In genomic region chr16:228917-229730, GRCh38 we compare ENCODE assay signal across 8 cellular contexts. TPM values are rescaled to one million over a fixed set of nuclear protein-coding genes. Genes with fewer than 3 reads are reported as not detected.
DNase-seq lines count a peak whose midpoint lies in the region; ATAC-seq, FAIRE-seq and TF ChIP-seq lines count a peak whose summit lies in the region.

A gene with protein sequence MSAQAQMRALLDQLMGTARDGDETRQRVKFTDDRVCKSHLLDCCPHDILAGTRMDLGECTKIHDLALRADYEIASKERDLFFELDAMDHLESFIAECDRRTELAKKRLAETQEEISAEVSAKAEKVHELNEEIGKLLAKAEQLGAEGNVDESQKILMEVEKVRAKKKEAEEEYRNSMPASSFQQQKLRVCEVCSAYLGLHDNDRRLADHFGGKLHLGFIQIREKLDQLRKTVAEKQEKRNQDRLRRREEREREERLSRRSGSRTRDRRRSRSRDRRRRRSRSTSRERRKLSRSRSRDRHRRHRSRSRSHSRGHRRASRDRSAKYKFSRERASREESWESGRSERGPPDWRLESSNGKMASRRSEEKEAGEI (minus strand): TSS chr16:229449. CDS start chr16:229339, 110 bp downstream.

- peaks cover 40 to 51% (median 48%) of the 10 kb centered on the region in 11 experiments for H4K20me1 ChIP-seq in BLaER1 treated with 17β-estradiol and CSF1 and Interleukin-3, amounts not matched to agents 10 nM and 100 nM
- H4K20me1 ChIP-seq in HepG2 (ENCODE audit: insufficient read depth, low read length): peaks cover 27% of the 10 kb centered on the region

- H3K9ac ChIP-seq in BLaER1 treated with 17β-estradiol and CSF1 and Interleukin-3, amounts not matched to agents 10 nM and 100 nM: peak within 1 kb of the TSS; percentile 91 to 98 (median 95)
- peak within 1 kb of the TSS; percentile 97 for H3K9ac ChIP-seq in HepG2 (ENCODE audit: insufficient read depth, low read depth, low read length)

- FAIRE-seq in HepG2 (lab: Jason Lieb, UNC): peak; percentile 56

- TF ChIP-seq POLR2A in HepG2 (IDR thresholded peaks at IDR 0.05; ENCODE audit: insufficient read depth in 1 of 2, low read depth in 2 of 2, low read length in 2 of 2): peak; percentile 85 to 97

- POLR2A ChIA-PET in HepG2 (lab: Yijun Ruan, JAX): interaction anchor here (0.7 to 1.7 kb wide), 4 partner anchors 10 to 124 kb away, joined by 4 to 11 read pairs (median 8); partner anchors contain the start of gene AXIN1

- ATAC-seq in GM19351 (IDR thresholded peaks at IDR 0.05; ENCODE audit: unreplicated experiment) (peak; percentile 89), HG03521 (IDR thresholded peaks at IDR 0.05; ENCODE audit: unreplicated experiment) (peak; percentile 87), HepG2 (peak; percentile 96)

- TSS peak; percentile 99 for BruUV-seq in HepG2 (replicated peaks; lab: Mats Ljungman, UMichigan)

- H3K9me3 ChIP-seq in BLaER1 treated with 17β-estradiol and CSF1 and Interleukin-3, amounts not matched to agents 10 nM and 100 nM (replicated peaks in 1 of 11): no peaks in the 10 kb centered on the region
- no peaks in the 10 kb centered on the region for H3K9me3 ChIP-seq in HepG2 (ENCODE audit: low read length)

- peak within 1 kb of the TSS; percentile 73 to 95 (median 85) for H3K4me3 ChIP-seq in BLaER1 treated with 17β-estradiol and CSF1 and Interleukin-3, amounts not matched to agents 10 nM and 100 nM
- H3K4me3 ChIP-seq in HepG2 (replicated peaks in 1 of 3; ENCODE audit: insufficient read depth in 1 of 3, low read depth in 2 of 3, low read length in 3 of 3): peak within 1 kb of the TSS; percentile 91 to 99 (median 96)

- peak within 1 kb of the TSS; percentile 90 to 98 (median 95) for H3K27ac ChIP-seq in BLaER1 treated with 17β-estradiol and CSF1 and Interleukin-3, amounts not matched to agents 10 nM and 100 nM
- peak within 1 kb of the TSS; percentile 94 for H3K27ac ChIP-seq in HepG2 (ENCODE audit: extremely low read length, insufficient read depth, low read length)

- H3K36me3 ChIP-seq in BLaER1 treated with 17β-estradiol and CSF1 and Interleukin-3, amounts not matched to agents 10 nM and 100 nM: peaks cover 34 to 46% (median 42%) of the 10 kb centered on the region in 11 experiments
- peaks cover 15 to 28% of the 10 kb centered on the region in 2 experiments for H3K36me3 ChIP-seq in HepG2 (replicated peaks in 1 of 2; ENCODE audit: control insufficient read depth in 1 of 2, insufficient read depth in 2 of 2, low read length in 2 of 2)

- peak within 1 kb of the TSS; percentile 78 to 95 (median 87) for H3K4me2 ChIP-seq in BLaER1 treated with 17β-estradiol and CSF1 and Interleukin-3, amounts not matched to agents 10 nM and 100 nM
- peak within 1 kb of the TSS; percentile 97 for H3K4me2 ChIP-seq in HepG2 (ENCODE audit: low read depth, low read length)

- no peaks in the 10 kb centered on the region for H3K27me3 ChIP-seq in BLaER1 treated with 17β-estradiol and CSF1 and Interleukin-3, amounts not matched to agents 10 nM and 100 nM
- H3K27me3 ChIP-seq in HepG2 (ENCODE audit: control insufficient read depth in 1 of 2, insufficient read depth in 2 of 2, low read length in 2 of 2): no peaks in the 10 kb centered on the region; a peak in 1 of 5 replicates

- CTCF ChIA-PET in HepG2 (lab: Yijun Ruan, JAX; ENCODE audit: low intra/inter-chr PET ratio, low total read pairs): no interaction called here

- DNase-seq in NCI-H748 (lab: John Stamatoyannopoulos, UW; ENCODE audit: unreplicated experiment) (peak; percentile 90), dermis blood vessel endothelial cell (peak; percentile 93), HepG2 (ENCODE audit: low spot score) (peak; percentile 79)
- DNase-seq in activated CD4-positive, alpha-beta T cell treated with anti-CD3 and anti-CD28 coated beads, Interleukin-2, amount 50 U/mL, for 48 hours: peak; percentile 87 to 89
- peak; percentile 86 for DNase-seq in stimulated activated CD4-positive, alpha-beta T cell treated with anti-CD3 and anti-CD28 coated beads, Interleukin-4, amount 100 ng/mL, for 1 hour

- TF ChIP-seq CTCF in HepG2 (CRISPR knock-in tag; IDR thresholded peaks at IDR 0.05): no peak

- intact Hi-C loops in HepG2 (cut with micrococcal nuclease; ENCODE audit: unreplicated experiment): loop anchor here (5.0 kb wide), 1 partner anchor 133 kb away; no protein-coding TSS in a partner anchor

- peak in 1 of 2 experiments; percentile 30; a peak in 1 of 4 replicates for TF ChIP-seq EP300 in HepG2 (IDR thresholded peaks at IDR 0.05; ENCODE audit: low read depth in 2 of 2, low read length in 2 of 2)
- peak; percentile 79 for TF ChIP-seq EP300 in HepG2 (CRISPR knock-in tag; IDR thresholded peaks at IDR 0.05; ENCODE audit: borderline replicate concordance)

- peak within 1 kb of the TSS; percentile 95 for H2AFZ ChIP-seq in HepG2 (ENCODE audit: low read length)

- in situ Hi-C loops in HepG2 (cut with HindIII; ENCODE audit: extremely low pct_ligation_motif_present, low pct_unique_long_range_greater_than_20kb): no loop called here

- H3K4me1 ChIP-seq in BLaER1 treated with 17β-estradiol and CSF1 and Interleukin-3, amounts not matched to agents 10 nM and 100 nM: peaks cover 26 to 36% (median 29%) of the 10 kb centered on the region in 10 experiments
- H3K4me1 ChIP-seq in HepG2 (ENCODE audit: insufficient read depth, low read length): peaks cover 32% of the 10 kb centered on the region

- peak; percentile 61 for TF ChIP-seq RAD21 in HepG2 (CRISPR knock-in tag; IDR thresholded peaks at IDR 0.05)

- 1% methylated on average over 58 of the region's 84 CpGs for WGBS in HepG2 (ENCODE audit: low lambda C conversion rate)

- peaks cover 36% of the 10 kb centered on the region for H3K79me2 ChIP-seq in HepG2 (ENCODE audit: insufficient read depth, low read length)

TF ChIP-seq in HepG2, 621 proteins besides CTCF, POLR2A, EP300 and RAD21 (continues in another document):
- TF ChIP-seq HES4 (CRISPR knock-in tag; IDR thresholded peaks at IDR 0.05; ENCODE audit: borderline replicate concordance) (peak; percentile 97), ZNF572 (CRISPR knock-in tag; IDR thresholded peaks at IDR 0.05) (peak; percentile 87), ZFP36 (IDR thresholded peaks at IDR 0.05; ENCODE audit: borderline replicate concordance, low read depth, low read length, partially characterized antibody) (no peak), HHEX (CRISPR knock-in tag; IDR thresholded peaks at IDR 0.05) (no peak), ZNF841 (CRISPR knock-in tag; IDR thresholded peaks at IDR 0.05; ENCODE audit: borderline replicate concordance) (peak; percentile 75; the same call in 1 of the 2 replicates), KMT2A (CRISPR knock-in tag; IDR thresholded peaks at IDR 0.05) (peak; percentile 94), THAP8 (CRISPR knock-in tag; IDR thresholded peaks at IDR 0.05; ENCODE audit: borderline replicate concordance) (peak; percentile 87), ZNF512 (CRISPR knock-in tag; IDR thresholded peaks at IDR 0.05) (no peak), ZFP37 (CRISPR knock-in tag; IDR thresholded peaks at IDR 0.05; ENCODE audit: borderline replicate concordance) (peak; percentile 92), YEATS4 (CRISPR knock-in tag; IDR thresholded peaks at IDR 0.05; ENCODE audit: borderline replicate concordance) (peak; percentile 99), SMAD3 (CRISPR knock-in tag; IDR thresholded peaks at IDR 0.05) (peak; percentile 94), RFXANK (CRISPR knock-in tag; IDR thresholded peaks at IDR 0.05) (peak; percentile 85; the same call in 1 of the 2 replicates), ZC3H13 (CRISPR knock-in tag; IDR thresholded peaks at IDR 0.05) (peak; percentile 97)

RNA-seq across cellular contexts. Expression of the gene that starts here (rescaled TPM):
- total RNA-seq in dermis blood vessel endothelial cell: 30.9 and 55.5 TPM in 2 replicates
- 37.3 and 56.9 TPM in 2 replicates for total RNA-seq in HepG2 (2016; rRNA removed; fragmentation: Illumina TruSeq; extraction: Trizol)
- total RNA-seq in HepG2 (2016; cell fraction: cytosol; rRNA removed; fragmentation: Illumina TruSeq; extraction: Trizol; ENCODE audit: low read depth): 25.5 and 29.1 TPM in 2 replicates
- total RNA-seq in HepG2 (2016; cell fraction: insoluble cytoplasmic fraction; rRNA removed; fragmentation: Illumina TruSeq; extraction: Trizol): 43.9 and 57.2 TPM in 2 replicates
- total RNA-seq in HepG2 (2016; cell fraction: membrane; rRNA removed; fragmentation: Illumina TruSeq; extraction: Trizol): 16.2 and 21.8 TPM in 2 replicates
- total RNA-seq in HepG2 (2016; cell fraction: nucleus; rRNA removed; fragmentation: Illumina TruSeq; extraction: Trizol): 54.3 and 62.8 TPM in 2 replicates
- polyA plus RNA-seq in HepG2 (2011; rRNA removed): 48.7 and 49.0 TPM in 2 replicates
- 15.2 and 20.9 TPM in 2 replicates for polyA plus RNA-seq in HepG2 (2011; cell fraction: cytosol; rRNA removed)
- polyA plus RNA-seq in HepG2 (2011; cell fraction: nucleus; rRNA removed): 310 and 328 TPM in 2 replicates
- 47.0 and 48.8 TPM in 2 replicates for polyA plus RNA-seq in HepG2 (2012)
- 11.6 and 12.4 TPM in 2 replicates for polyA plus RNA-seq in HepG2 (2016; cell fraction: cytosol; fragmentation: Illumina TruSeq; extraction: Trizol; ENCODE audit: low read depth)
- polyA plus RNA-seq in HepG2 (2016; cell fraction: insoluble cytoplasmic fraction; fragmentation: Illumina TruSeq; extraction: Trizol; ENCODE audit: low read depth): 45.6 and 50.0 TPM in 2 replicates
- polyA plus RNA-seq in HepG2 (2016; cell fraction: membrane; fragmentation: Illumina TruSeq; extraction: Trizol; ENCODE audit: low read depth): 10.2 and 11.6 TPM in 2 replicates
- 113 and 119 TPM in 2 replicates for polyA plus RNA-seq in HepG2 (2016; cell fraction: nucleus; fragmentation: Illumina TruSeq; extraction: Trizol; ENCODE audit: insufficient read depth, low read depth)
- 17.1 and 19.6 TPM in 2 replicates for polyA minus RNA-seq in HepG2 (2011; rRNA and poly(A)+ RNA removed; ENCODE audit: low replicate concordance)
- polyA minus RNA-seq in HepG2 (2011; cell fraction: cytosol; rRNA and poly(A)+ RNA removed): 6.7 and 10.6 TPM in 2 replicates
- 142 and 151 TPM in 2 replicates for polyA minus RNA-seq in HepG2 (2011; cell fraction: nucleus; rRNA and poly(A)+ RNA removed)

Comparison
In these comparisons a context has a peak if more than half of its experiments do, and no peak if none do; other contexts are left out.
1. Peak in every context shown above with its lines: DNase-seq, ATAC-seq, H3K4me3 ChIP-seq and H3K27ac ChIP-seq.